8 cellular contexts compared by ENCODE assay signal in the genomic region with DNA sequence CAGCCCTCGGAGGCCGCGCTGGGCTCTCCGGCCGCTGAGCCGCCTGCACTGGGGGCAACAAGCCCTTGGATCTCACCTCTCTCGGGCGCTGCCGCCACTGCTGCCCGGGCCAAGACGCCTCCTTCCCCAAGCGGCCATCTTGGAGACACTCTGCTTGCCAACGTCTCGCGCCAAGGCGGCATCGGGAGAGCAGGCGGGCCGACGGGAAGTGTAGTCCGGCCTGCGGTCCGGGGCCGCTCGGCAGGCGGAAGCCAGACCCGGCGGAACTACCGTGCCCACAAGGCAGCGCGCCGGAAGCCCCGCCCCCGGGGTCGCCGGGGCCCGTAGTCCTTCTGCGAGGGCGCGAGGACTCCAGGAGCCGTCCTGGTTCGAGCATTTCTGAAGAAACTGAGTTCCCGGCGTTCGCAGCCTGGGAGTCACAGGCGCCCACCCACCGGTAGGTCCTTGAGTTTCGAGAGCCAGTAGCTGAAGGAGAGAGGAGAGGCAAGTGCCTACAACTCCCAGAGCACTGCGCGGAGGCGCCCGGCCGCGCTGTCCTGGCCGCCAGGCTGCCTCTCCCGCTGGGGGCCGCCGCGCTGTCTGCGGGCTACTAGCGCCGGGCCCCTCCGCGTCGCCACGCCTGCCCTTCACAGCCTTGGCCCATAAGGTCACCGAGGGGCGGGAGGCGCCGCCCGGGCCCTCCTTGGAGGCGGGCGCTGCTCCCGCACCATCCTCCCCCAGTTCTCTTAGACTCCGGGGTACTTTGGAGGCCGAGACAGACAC. TPM values are rescaled to one million over a fixed set of nuclear protein-coding genes. Genes with fewer than 3 reads are reported as not detected.
DNase-seq lines count a peak whose midpoint lies in the region; ATAC-seq and TF ChIP-seq lines count a peak whose summit lies in the region.

A gene with protein sequence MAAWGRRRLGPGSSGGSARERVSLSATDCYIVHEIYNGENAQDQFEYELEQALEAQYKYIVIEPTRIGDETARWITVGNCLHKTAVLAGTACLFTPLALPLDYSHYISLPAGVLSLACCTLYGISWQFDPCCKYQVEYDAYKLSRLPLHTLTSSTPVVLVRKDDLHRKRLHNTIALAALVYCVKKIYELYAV (minus strand): TSS at position 147 of the 762 bp plus-strand sequence. CDS start 9 bp downstream, at position 138.

- peak within 1 kb of the TSS; percentile 100 for H3K9ac ChIP-seq in PC-3 (ENCODE audit: low read length)

- peaks cover 39% of the 10 kb centered on the region for H4K20me1 ChIP-seq in PC-3 (ENCODE audit: low read length)

- H3K4me3 ChIP-seq in PC-3 (ENCODE audit: low read length), result peak within 1 kb of the TSS; percentile 98

- ATAC-seq in GM21619 (IDR thresholded peaks at IDR 0.05; ENCODE audit: unreplicated experiment) (peak; percentile 83), PC-3 (peak; percentile 93)

- H3K4me2 ChIP-seq in PC-3 (ENCODE audit: low read length), result peak within 1 kb of the TSS; percentile 97

- H3F3A ChIP-seq in PC-3 (ENCODE audit: low read length, unreplicated experiment), result no peaks in the 10 kb centered on the region

- TF ChIP-seq EP300 in Ishikawa (IDR thresholded peaks at IDR 0.05; ENCODE audit: borderline replicate concordance), result no peak

- peaks cover 21% of the 10 kb centered on the region for H3K36me3 ChIP-seq in PC-3 (ENCODE audit: low read depth, low read length)

- H3K27me3 ChIP-seq in PC-3 (ENCODE audit: low read length), result no peaks in the 10 kb centered on the region

- BruUV-seq in PC-3 (replicated peaks; lab: Mats Ljungman, UMichigan), result no TSS peak

- peak within 1 kb of the TSS; percentile 82 for H2AFZ ChIP-seq in PC-3 (ENCODE audit: low read length)

- CTCF ChIA-PET in PC-3 (lab: Charles Lee), result interaction anchor here (0.5 kb wide), 1 partner anchor 271 kb away, joined by 5 read pairs; no protein-coding TSS in a partner anchor

- H3K79me2 ChIP-seq in PC-3 (ENCODE audit: low read length), result peaks cover 96% of the 10 kb centered on the region

- H3K27ac ChIP-seq in PC-3 (ENCODE audit: low read length) (peak within 1 kb of the TSS; percentile 83), epithelial cell of prostate (peak within 1 kb of the TSS; percentile 83)

- H3K9me3 ChIP-seq in PC-3 (ENCODE audit: low read length), result no peaks in the 10 kb centered on the region

- TF ChIP-seq CTCF in PC-3 (conservative IDR thresholded peaks at IDR 0.05; ENCODE audit: low read depth, low read length), result no peak

- DNase-seq in DMS53 (lab: John Stamatoyannopoulos, UW), result peak; percentile 95
- DNase-seq in PC-3, result peak; percentile 97
- DNase-seq in activated T-cell treated with anti-CD3 and anti-CD28 coated beads for 48 hours (ENCODE audit: low read depth), result peak; percentile 96
- DNase-seq in epithelial cell of prostate (ENCODE audit: low read depth, low spot score), result peak; percentile 79
- peak; percentile 95 for DNase-seq in mucosa of gallbladder (ENCODE audit: low spot score)
- DNase-seq in stimulated activated CD8-positive, alpha-beta memory T cell treated with anti-CD3 and anti-CD28 coated beads, Interleukin-4, amount 100 ng/mL, for 24 hours (ENCODE audit: low read depth), result peak; percentile 96

- POLR2A ChIA-PET in PC-3 (lab: Charles Lee; ENCODE audit: unreplicated experiment), result no interaction called here

- no peaks in the 10 kb centered on the region for H3K9me2 ChIP-seq in PC-3 (replicated peaks; ENCODE audit: low read length)

- TF ChIP-seq RAD21 in Ishikawa (IDR thresholded peaks at IDR 0.05; ENCODE audit: low read depth), result no peak

- intact Hi-C loops in PC-3 (cut with micrococcal nuclease), result loop anchor here (1.0 to 5.0 kb wide), 2 partner anchors 38 to 85 kb away; a partner anchor contains a TSS

- peaks cover 46% of the 10 kb centered on the region for H3K4me1 ChIP-seq in PC-3 (ENCODE audit: insufficient read depth, low read length)

TF ChIP-seq in Ishikawa, 13 proteins besides CTCF, POLR2A, EP300 and RAD21:
- TF ChIP-seq TCF12 (IDR thresholded peaks at IDR 0.05; ENCODE audit: low read depth) (peak; percentile 73), TAF1 (IDR thresholded peaks at IDR 0.05; ENCODE audit: low read depth) (peak; percentile 99), CREB1 (IDR thresholded peaks at IDR 0.05; ENCODE audit: low read depth) (peak; percentile 52; the same call in 1 of the 2 replicates), EGR1 (IDR thresholded peaks at IDR 0.05) (0 out of 2 replicates have a peak, but pooled peaks have one; percentile 30), NFIC (IDR thresholded peaks at IDR 0.05) (peak; percentile 67), YY1 (IDR thresholded peaks at IDR 0.05; ENCODE audit: low read depth) (peak; percentile 99)
- TF ChIP-seq, protein P1, sequence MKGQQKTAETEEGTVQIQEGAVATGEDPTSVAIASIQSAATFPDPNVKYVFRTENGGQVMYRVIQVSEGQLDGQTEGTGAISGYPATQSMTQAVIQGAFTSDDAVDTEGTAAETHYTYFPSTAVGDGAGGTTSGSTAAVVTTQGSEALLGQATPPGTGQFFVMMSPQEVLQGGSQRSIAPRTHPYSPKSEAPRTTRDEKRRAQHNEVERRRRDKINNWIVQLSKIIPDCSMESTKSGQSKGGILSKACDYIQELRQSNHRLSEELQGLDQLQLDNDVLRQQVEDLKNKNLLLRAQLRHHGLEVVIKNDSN (IDR thresholded peaks at IDR 0.05), result no peak
- TF ChIP-seq, protein P2, sequence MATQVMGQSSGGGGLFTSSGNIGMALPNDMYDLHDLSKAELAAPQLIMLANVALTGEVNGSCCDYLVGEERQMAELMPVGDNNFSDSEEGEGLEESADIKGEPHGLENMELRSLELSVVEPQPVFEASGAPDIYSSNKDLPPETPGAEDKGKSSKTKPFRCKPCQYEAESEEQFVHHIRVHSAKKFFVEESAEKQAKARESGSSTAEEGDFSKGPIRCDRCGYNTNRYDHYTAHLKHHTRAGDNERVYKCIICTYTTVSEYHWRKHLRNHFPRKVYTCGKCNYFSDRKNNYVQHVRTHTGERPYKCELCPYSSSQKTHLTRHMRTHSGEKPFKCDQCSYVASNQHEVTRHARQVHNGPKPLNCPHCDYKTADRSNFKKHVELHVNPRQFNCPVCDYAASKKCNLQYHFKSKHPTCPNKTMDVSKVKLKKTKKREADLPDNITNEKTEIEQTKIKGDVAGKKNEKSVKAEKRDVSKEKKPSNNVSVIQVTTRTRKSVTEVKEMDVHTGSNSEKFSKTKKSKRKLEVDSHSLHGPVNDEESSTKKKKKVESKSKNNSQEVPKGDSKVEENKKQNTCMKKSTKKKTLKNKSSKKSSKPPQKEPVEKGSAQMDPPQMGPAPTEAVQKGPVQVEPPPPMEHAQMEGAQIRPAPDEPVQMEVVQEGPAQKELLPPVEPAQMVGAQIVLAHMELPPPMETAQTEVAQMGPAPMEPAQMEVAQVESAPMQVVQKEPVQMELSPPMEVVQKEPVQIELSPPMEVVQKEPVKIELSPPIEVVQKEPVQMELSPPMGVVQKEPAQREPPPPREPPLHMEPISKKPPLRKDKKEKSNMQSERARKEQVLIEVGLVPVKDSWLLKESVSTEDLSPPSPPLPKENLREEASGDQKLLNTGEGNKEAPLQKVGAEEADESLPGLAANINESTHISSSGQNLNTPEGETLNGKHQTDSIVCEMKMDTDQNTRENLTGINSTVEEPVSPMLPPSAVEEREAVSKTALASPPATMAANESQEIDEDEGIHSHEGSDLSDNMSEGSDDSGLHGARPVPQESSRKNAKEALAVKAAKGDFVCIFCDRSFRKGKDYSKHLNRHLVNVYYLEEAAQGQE (IDR thresholded peaks at IDR 0.05; ENCODE audit: low read depth), result no peak

RNA-seq across cellular contexts. Expression of the gene that starts here (rescaled TPM):
- total RNA-seq in PC-3 (2014; rRNA removed), result 58.1 and 70.8 TPM in 2 replicates
- total RNA-seq in mucosa of gallbladder, result 20.3 TPM

Comparison
In these comparisons a context has a peak if more than half of its experiments do, and no peak if none do; other contexts are left out.
1. Peak in every context shown above with its lines: DNase-seq, ATAC-seq, H3K4me3 ChIP-seq and H3K27ac ChIP-seq.